In the genomic region with DNA sequence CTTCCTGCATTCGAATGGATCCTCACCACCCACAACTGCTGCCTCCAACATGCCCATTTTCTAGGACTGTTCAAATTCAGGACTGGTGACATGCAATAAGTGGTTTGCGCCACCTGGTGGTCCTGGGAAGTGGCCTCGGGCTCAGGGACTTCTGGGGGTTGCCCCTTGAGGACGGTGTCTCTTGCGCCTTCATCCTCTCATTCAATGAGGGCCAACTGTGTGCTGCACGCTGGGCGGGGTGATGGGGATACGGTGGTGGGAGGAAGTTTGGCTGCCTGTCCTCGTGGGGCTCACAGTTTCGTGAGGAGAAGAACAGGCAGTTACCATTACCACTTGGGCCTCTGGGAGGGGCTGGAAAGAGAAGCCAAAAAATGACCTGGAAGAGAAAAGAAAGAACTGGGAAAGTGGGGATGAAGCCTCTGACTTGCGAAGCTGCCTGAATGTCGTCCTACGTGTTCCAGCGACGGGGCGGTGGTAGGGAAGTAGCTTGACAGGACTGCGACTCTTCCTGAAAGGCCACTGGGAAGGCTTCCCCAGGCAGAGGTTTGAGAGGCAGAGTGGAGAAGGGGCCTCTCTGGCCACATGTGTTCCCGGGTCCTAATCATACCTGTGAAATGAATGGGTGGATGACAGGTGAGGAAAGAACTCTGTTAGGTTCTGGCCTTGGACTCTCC, we compare ENCODE assay signal across 8 cellular contexts. TPM values are rescaled to one million over a fixed set of nuclear protein-coding genes. Genes with fewer than 3 reads are reported as not detected.
DNase-seq lines count a peak whose midpoint lies in the region; ATAC-seq and TF ChIP-seq lines count a peak whose summit lies in the region.

No MANE protein-coding gene starts in this region.

- TF ChIP-seq CTCF in LNCAP (IDR thresholded peaks at IDR 0.05): peak; percentile 81
- TF ChIP-seq CTCF in SU-DHL-6 (IDR thresholded peaks at IDR 0.05; ENCODE audit: insufficient read depth, low read length, poor library complexity, severe bottlenecking): peak; percentile 79
- peak; percentile 93 for TF ChIP-seq CTCF in retinal pigment epithelial cell (conservative IDR thresholded peaks at IDR 0.05; ENCODE audit: low read depth, low read length)

- H3K4me1 Mint-ChIP-seq in activated naive CD8-positive, alpha-beta T cell treated with anti-CD3 and anti-CD28 coated beads, Interleukin-2, amount 10 ng/mL, durations not matched to agents 7 days and 5 days: peaks cover 10% of the 10 kb centered on the region

- no peak overlapping the region for H3K27ac ChIP-seq in SU-DHL-6 (ENCODE audit: low read depth, low read length)

- H3K9me3 ChIP-seq in SU-DHL-6 (ENCODE audit: insufficient read depth, low read length): no peaks in the 10 kb centered on the region

- no peaks in the 10 kb centered on the region for H3K36me3 Mint-ChIP-seq in activated naive CD8-positive, alpha-beta T cell treated with anti-CD3 and anti-CD28 coated beads, Interleukin-2, amount 10 ng/mL, durations not matched to agents 7 days and 5 days

- DNase-seq in Right ventricle myocardium superior (peak; percentile 83), cardiac septum (ENCODE audit: low spot score) (no peak), left ventricle myocardium superior (peak; percentile 81), retinal pigment epithelial cell (ENCODE audit: low read depth) (peak; percentile 21)
- peak; percentile 72 for DNase-seq in activated naive CD8-positive, alpha-beta T cell treated with anti-CD3 and anti-CD28 coated beads, Interleukin-2, amount 10 ng/mL, durations not matched to agents 7 days and 5 days

- H3K4me2 ChIP-seq in SU-DHL-6 (ENCODE audit: low read depth, low read length, poor library complexity, severe bottlenecking): no peak overlapping the region

- no peak overlapping the region for H3K9ac ChIP-seq in SU-DHL-6 (ENCODE audit: low read length)

- H3K79me2 ChIP-seq in SU-DHL-6 (ENCODE audit: insufficient read depth, low read length): no peaks in the 10 kb centered on the region

- no peak overlapping the region for H3K4me3 Mint-ChIP-seq in activated naive CD8-positive, alpha-beta T cell treated with anti-CD3 and anti-CD28 coated beads, Interleukin-2, amount 10 ng/mL, durations not matched to agents 7 days and 5 days

- no peak overlapping the region for H3K27ac Mint-ChIP-seq in activated naive CD8-positive, alpha-beta T cell treated with anti-CD3 and anti-CD28 coated beads, Interleukin-2, amount 10 ng/mL, durations not matched to agents 7 days and 5 days

- H3K27me3 ChIP-seq in SU-DHL-6 (ENCODE audit: low read length): no peaks in the 10 kb centered on the region

- H3F3A ChIP-seq in SU-DHL-6 (ENCODE audit: insufficient read depth): no peaks in the 10 kb centered on the region

- H4K20me1 ChIP-seq in SU-DHL-6 (ENCODE audit: low read depth, low read length): no peaks in the 10 kb centered on the region

- H3K9me3 Mint-ChIP-seq in activated naive CD8-positive, alpha-beta T cell treated with anti-CD3 and anti-CD28 coated beads, Interleukin-2, amount 10 ng/mL, durations not matched to agents 7 days and 5 days: no peaks in the 10 kb centered on the region

- no peaks in the 10 kb centered on the region for H3K36me3 ChIP-seq in SU-DHL-6 (ENCODE audit: low read length)

- POLR2A ChIA-PET in activated naive CD8-positive, alpha-beta T cell treated with anti-CD3 and anti-CD28 coated beads, Interleukin-2, amount 10 ng/mL, durations not matched to agents 7 days and 5 days (lab: Charles Lee): no interaction called here

- ATAC-seq in Right ventricle myocardium superior (ENCODE audit: poor library complexity) (no peak), left ventricle myocardium superior (peak; percentile 21), GM18861 (IDR thresholded peaks at IDR 0.05; ENCODE audit: unreplicated experiment) (no peak)
- ATAC-seq in activated naive CD8-positive, alpha-beta T cell treated with anti-CD3 and anti-CD28 coated beads, Interleukin-2, amount 10 ng/mL, durations not matched to agents 7 days and 5 days (ENCODE audit: low read depth): no peak

- intact Hi-C loops in Right ventricle myocardium superior (cut with DNase I): no loop called here
- intact Hi-C loops in cardiac septum (cut with DNase I): loop anchor here (1.0 kb wide), 1 partner anchor 56 kb away; no protein-coding TSS in a partner anchor
- intact Hi-C loops in left ventricle myocardium superior (cut with micrococcal nuclease): no loop called here

- H2AFZ ChIP-seq in SU-DHL-6 (ENCODE audit: low read depth, low read length, severe bottlenecking): no peak overlapping the region

- H3K9me2 ChIP-seq in SU-DHL-6 (replicated peaks; ENCODE audit: insufficient read depth, low read length): no peaks in the 10 kb centered on the region

- peaks cover 33% of the 10 kb centered on the region for H3K27me3 Mint-ChIP-seq in activated naive CD8-positive, alpha-beta T cell treated with anti-CD3 and anti-CD28 coated beads, Interleukin-2, amount 10 ng/mL, durations not matched to agents 7 days and 5 days

- H3K4me3 ChIP-seq in SU-DHL-6 (ENCODE audit: insufficient read depth, low read length, poor library complexity, severe bottlenecking): no peak overlapping the region
- no peak overlapping the region for H3K4me3 ChIP-seq in retinal pigment epithelial cell (ENCODE audit: low read length)

RNA-seq across cellular contexts. Expression of a gene that starts 49.0 kb away (rescaled TPM):
- not detected for total RNA-seq in Right ventricle myocardium superior
- total RNA-seq in cardiac septum: 0.08 TPM
- under 1 TPM; 0.08 to 0.09 TPM for total RNA-seq in activated naive CD8-positive, alpha-beta T cell treated with anti-CD3 and anti-CD28 coated beads, Interleukin-2, amount 10 ng/mL, durations not matched to agents 7 days and 5 days
- not detected for total RNA-seq in left ventricle myocardium superior
